Comparison of ENCODE assay signal across 31 cellular contexts in genomic region chr10:72477463-72477862, GRCh38.
"Had no signal": no experiment of that assay in that cellular context is flagged by ENCODE, and none has a peak within 500 bp of the region (broad histone marks: within the 10 kb centered on the region; RNA-seq: fewer than 3 reads in every experiment).

No MANE protein-coding gene starts in this region.

- H2AFZ ChIP-seq: neural progenitor cell, parathyroid adenoma had no signal

- H3K27ac Mint-ChIP-seq: natural killer cell; nephron; neural progenitor cell; progenitor cell of endocrine pancreas; stimulated activated memory B cell treated with anti-CD40 and anti-IgM and Interleukin-4, amounts not matched to agents 10 μg/mL and 1 μg/mL and 100 μg/mL, for 72 hours; stimulated activated naive CD8-positive, alpha-beta T cell treated with anti-CD3 and anti-CD28 coated beads, Interleukin-15, amount 100 ng/mL, for 72 hours; type B pancreatic cell had no signal

- H3K79me2 ChIP-seq: parathyroid adenoma had no signal

- DNase-seq: natural killer cell; occipital lobe; ovary; posterior cingulate gyrus; psoas muscle; right cardiac atrium; right lobe of liver; sigmoid colon; small intestine; spleen; stimulated activated CD4-positive, alpha-beta T cell treated with anti-CD3 and anti-CD28 coated beads, Interleukin-12 subunit alpha, Interleukin-12 subunit beta, amount 100 ng/mL, for 4 hours; stimulated activated CD4-positive, alpha-beta T cell treated with anti-CD3 and anti-CD28 coated beads, Interleukin-1b, Interleukin-23, amount 100 ng/mL, for 48 hours; stimulated activated CD4-positive, alpha-beta T cell treated with anti-CD3 and anti-CD28 coated beads, Interleukin-4, amount 100 ng/mL, for 1 hour; stimulated activated CD4-positive, alpha-beta T cell treated with anti-CD3 and anti-CD28 coated beads, Interleukin-4, amount 100 ng/mL, for 4 hours; stimulated activated CD8-positive, alpha-beta memory T cell treated with anti-CD3 and anti-CD28 coated beads, Interleukin-4, amount 100 ng/mL, for 48 hours; stimulated activated naive CD4-positive, alpha-beta T cell; stimulated activated naive CD8-positive, alpha-beta T cell treated with anti-CD3 and anti-CD28 coated beads, Interleukin-15, amount 100 ng/mL, for 72 hours; stimulated activated naive CD8-positive, alpha-beta T cell treated with anti-CD3 and anti-CD28 coated beads, Interleukin-15, Interleukin-2, amounts not matched to agents 100 U/mL and 50 U/mL, for 24 hours; substantia nigra; testis; tibial artery; transverse colon; upper lobe of right lung; uterus had no signal

- H3K27ac ChIP-seq: neural progenitor cell, ovary, parathyroid adenoma, psoas muscle, right lobe of liver, sigmoid colon, spleen, suprapubic skin, testis, tibial artery, transverse colon, upper lobe of right lung, uterus had no signal

- H3K4me2 ChIP-seq: neural progenitor cell had no signal

- H3K4me3 ChIP-seq: neural progenitor cell, ovary, psoas muscle, right lobe of liver, sigmoid colon, spleen, suprapubic skin, testis, tibial artery, transverse colon, upper lobe of right lung, uterus had no signal

- ATAC-seq: natural killer cell; psoas muscle; right cardiac atrium; right lobe of liver; stimulated activated memory B cell treated with anti-CD40 and anti-IgM and Interleukin-4, amounts not matched to agents 10 μg/mL and 1 μg/mL and 100 μg/mL, for 72 hours; stimulated activated naive CD8-positive, alpha-beta T cell treated with anti-CD3 and anti-CD28 coated beads, Interleukin-15, amount 100 ng/mL, for 72 hours; stimulated activated naive CD8-positive, alpha-beta T cell treated with anti-CD3 and anti-CD28 coated beads, Interleukin-15, Interleukin-2, amounts not matched to agents 100 U/mL and 50 U/mL, for 24 hours; upper lobe of right lung had no signal

- H3K4me1 Mint-ChIP-seq: natural killer cell; nephron; stimulated activated memory B cell treated with anti-CD40 and anti-IgM and Interleukin-4, amounts not matched to agents 10 μg/mL and 1 μg/mL and 100 μg/mL, for 72 hours; stimulated activated naive CD8-positive, alpha-beta T cell treated with anti-CD3 and anti-CD28 coated beads, Interleukin-15, amount 100 ng/mL, for 72 hours had no signal

- H3K9ac ChIP-seq: neural progenitor cell, parathyroid adenoma had no signal

- H3K9me3 ChIP-seq: ovary, psoas muscle, right lobe of liver, sigmoid colon, spleen, suprapubic skin, testis, tibial artery, transverse colon, upper lobe of right lung, uterus had no signal

- FAIRE-seq: small intestine had no signal

- H3K27me3 Mint-ChIP-seq: progenitor cell of endocrine pancreas; stimulated activated memory B cell treated with anti-CD40 and anti-IgM and Interleukin-4, amounts not matched to agents 10 μg/mL and 1 μg/mL and 100 μg/mL, for 72 hours; stimulated activated naive CD8-positive, alpha-beta T cell treated with anti-CD3 and anti-CD28 coated beads, Interleukin-15, amount 100 ng/mL, for 72 hours; type B pancreatic cell had no signal

- H3K4me3 Mint-ChIP-seq: natural killer cell; nephron; neural progenitor cell; stimulated activated memory B cell treated with anti-CD40 and anti-IgM and Interleukin-4, amounts not matched to agents 10 μg/mL and 1 μg/mL and 100 μg/mL, for 72 hours; stimulated activated naive CD8-positive, alpha-beta T cell treated with anti-CD3 and anti-CD28 coated beads, Interleukin-15, amount 100 ng/mL, for 72 hours; type B pancreatic cell had no signal

- H3K36me3 ChIP-seq: neural progenitor cell, ovary, uterus had no signal

- H3K4me1 ChIP-seq: parathyroid adenoma, psoas muscle, right lobe of liver, sigmoid colon, spleen, suprapubic skin, testis, tibial artery, transverse colon, upper lobe of right lung, uterus had no signal

- H3K27me3 ChIP-seq: neural progenitor cell, ovary, right lobe of liver, sigmoid colon, spleen, suprapubic skin, testis, tibial artery, transverse colon, upper lobe of right lung, uterus had no signal

- H3K9me3 Mint-ChIP-seq: natural killer cell; nephron; neural progenitor cell; stimulated activated memory B cell treated with anti-CD40 and anti-IgM and Interleukin-4, amounts not matched to agents 10 μg/mL and 1 μg/mL and 100 μg/mL, for 72 hours; stimulated activated naive CD8-positive, alpha-beta T cell treated with anti-CD3 and anti-CD28 coated beads, Interleukin-15, amount 100 ng/mL, for 72 hours; type B pancreatic cell had no signal
